ENCODE assay signal across 1 cellular context in the genomic region with DNA sequence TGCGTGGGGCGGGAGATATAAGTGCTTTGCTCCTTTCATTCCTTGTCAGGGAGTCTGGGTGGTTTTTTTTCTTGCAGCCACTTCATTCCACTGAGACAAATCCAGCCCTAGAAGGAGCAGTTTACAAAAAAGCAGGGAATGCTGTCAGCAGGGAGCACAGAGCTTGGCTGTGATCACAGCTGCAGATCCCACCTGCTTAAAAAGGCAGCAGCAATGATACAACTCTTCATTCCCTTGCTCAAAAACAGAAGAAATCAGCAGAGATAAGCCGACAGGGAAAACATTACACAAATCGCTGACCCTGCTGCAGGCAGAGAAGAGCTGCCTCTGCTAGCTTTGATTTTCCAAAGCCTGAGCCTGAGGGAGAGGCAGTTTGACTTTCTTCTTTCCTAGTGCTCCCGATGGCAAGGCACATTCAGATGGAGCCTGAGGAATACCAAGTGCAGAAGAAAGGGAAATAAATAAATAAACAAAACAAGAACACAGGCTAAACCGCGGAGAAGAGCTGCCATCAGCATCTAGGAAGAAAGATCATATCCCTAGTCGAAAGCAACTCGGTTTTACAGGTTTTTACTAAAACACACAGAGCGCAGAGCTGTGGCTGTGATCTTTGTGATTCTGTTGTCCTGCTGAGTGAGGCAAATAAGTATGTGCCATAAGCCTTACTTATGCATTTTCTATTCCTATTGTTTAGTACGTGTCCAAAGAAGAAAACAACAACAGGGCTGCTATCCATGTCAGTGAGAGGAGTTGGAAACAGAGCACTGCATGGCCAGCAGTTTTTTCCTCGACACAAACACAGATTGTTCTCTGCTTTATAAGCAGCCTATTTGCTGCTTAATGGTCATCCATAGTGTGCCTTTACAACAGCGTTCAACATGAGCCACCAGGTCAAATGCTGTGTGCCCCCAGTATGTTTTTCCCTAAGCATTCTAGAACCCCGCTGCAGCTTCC.
TF ChIP-seq lines count a peak whose summit lies in the region.

No MANE protein-coding gene starts in this region.

TF ChIP-seq in WTC11, 78 proteins besides CTCF, POLR2A, EP300 and RAD21 (continued from another document):
- TF ChIP-seq, protein P1, sequence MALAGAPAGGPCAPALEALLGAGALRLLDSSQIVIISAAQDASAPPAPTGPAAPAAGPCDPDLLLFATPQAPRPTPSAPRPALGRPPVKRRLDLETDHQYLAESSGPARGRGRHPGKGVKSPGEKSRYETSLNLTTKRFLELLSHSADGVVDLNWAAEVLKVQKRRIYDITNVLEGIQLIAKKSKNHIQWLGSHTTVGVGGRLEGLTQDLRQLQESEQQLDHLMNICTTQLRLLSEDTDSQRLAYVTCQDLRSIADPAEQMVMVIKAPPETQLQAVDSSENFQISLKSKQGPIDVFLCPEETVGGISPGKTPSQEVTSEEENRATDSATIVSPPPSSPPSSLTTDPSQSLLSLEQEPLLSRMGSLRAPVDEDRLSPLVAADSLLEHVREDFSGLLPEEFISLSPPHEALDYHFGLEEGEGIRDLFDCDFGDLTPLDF (CRISPR knock-in tag; IDR thresholded peaks at IDR 0.05), result no peak
- TF ChIP-seq, protein P2, sequence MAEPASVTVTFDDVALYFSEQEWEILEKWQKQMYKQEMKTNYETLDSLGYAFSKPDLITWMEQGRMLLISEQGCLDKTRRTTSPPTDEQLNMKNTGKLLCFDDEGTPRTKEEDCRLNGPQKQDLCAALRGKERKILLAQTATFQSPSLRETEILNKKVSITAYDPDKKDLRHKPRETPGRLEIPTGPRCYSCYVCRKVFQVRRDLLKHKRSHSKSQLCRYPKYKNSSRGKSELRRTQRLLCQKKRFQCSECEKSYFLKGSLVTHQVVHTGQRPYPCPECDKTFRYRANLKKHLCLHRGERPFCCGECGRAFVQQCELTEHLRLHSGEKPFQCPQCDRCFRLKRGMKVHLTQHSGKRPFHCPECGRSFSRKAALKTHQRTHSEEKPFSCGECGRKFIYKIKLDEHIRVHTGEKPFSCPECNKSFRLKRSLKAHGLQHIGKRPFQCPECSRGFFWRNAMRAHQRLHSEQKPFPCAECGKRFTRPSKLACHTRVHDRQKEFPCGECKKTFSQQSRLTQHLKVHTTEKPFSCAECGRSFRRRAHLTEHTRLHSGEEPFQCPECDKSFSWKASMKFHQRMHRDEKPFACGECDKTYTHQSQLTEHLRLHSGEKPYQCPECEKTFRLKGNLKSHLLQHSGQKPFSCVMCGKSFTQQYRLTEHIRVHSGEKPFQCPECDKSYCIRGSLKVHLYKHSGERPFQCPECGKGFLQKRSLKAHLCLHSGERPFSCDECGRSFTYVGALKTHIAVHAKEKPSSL (CRISPR knock-in tag; conservative IDR thresholded peaks at IDR 0.05), result no peak
- TF ChIP-seq CBFB (CRISPR knock-in tag; IDR thresholded peaks at IDR 0.05; ENCODE audit: low read depth) (no peak), CREM (CRISPR knock-in tag; IDR thresholded peaks at IDR 0.05) (no peak), JAZF1 (CRISPR knock-in tag; IDR thresholded peaks at IDR 0.05) (no peak), IRF2 (CRISPR knock-in tag; IDR thresholded peaks at IDR 0.05; ENCODE audit: borderline replicate concordance, low read depth) (no peak), SOX15 (CRISPR knock-in tag; IDR thresholded peaks at IDR 0.05) (no peak)
- TF ChIP-seq, protein P3, sequence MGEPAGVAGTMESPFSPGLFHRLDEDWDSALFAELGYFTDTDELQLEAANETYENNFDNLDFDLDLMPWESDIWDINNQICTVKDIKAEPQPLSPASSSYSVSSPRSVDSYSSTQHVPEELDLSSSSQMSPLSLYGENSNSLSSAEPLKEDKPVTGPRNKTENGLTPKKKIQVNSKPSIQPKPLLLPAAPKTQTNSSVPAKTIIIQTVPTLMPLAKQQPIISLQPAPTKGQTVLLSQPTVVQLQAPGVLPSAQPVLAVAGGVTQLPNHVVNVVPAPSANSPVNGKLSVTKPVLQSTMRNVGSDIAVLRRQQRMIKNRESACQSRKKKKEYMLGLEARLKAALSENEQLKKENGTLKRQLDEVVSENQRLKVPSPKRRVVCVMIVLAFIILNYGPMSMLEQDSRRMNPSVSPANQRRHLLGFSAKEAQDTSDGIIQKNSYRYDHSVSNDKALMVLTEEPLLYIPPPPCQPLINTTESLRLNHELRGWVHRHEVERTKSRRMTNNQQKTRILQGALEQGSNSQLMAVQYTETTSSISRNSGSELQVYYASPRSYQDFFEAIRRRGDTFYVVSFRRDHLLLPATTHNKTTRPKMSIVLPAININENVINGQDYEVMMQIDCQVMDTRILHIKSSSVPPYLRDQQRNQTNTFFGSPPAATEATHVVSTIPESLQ (CRISPR knock-in tag; IDR thresholded peaks at IDR 0.05), result no peak
